ENCODE assay signal across 31 cellular contexts in the genomic region with DNA sequence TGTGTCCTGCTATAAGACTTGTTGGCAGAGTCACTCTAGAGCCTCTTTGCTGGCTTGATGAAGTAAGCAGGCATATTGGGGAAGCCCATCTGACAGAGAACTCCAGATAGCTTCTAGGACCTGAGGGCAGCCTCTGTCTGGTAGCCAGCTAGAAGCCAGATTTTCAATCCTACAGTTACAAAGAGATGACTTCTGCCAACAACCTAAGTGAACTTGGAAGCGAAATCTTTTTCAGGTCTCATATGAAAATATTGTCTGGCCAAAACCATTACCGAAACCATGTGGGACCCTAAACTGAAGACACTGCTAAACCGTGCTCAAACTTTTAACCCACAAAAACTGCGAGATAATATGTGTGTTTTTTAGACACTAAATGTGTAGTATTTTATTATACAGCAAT.
"Had no signal": no experiment of that assay in that cellular context is flagged by ENCODE, and none has a peak within 500 bp of the region (broad histone marks: within the 10 kb centered on the region; RNA-seq: fewer than 3 reads in every experiment).

No MANE protein-coding gene starts in this region.

- FAIRE-seq: colon, endometrium, endothelial cell of umbilical vein had no signal

- H3K4me2 ChIP-seq: hepatocyte had no signal

- DNase-seq: activated B cell treated with CpG ODN at 0.5 μM for 24 hours; activated CD4-positive, alpha-beta T cell treated with anti-CD3 and anti-CD28 coated beads for 48 hours; activated CD4-positive, alpha-beta T cell treated with anti-CD3 and anti-CD28 coated beads, Interleukin-2, amount 50 U/mL, for 1 hour; activated CD4-positive, alpha-beta T cell treated with anti-CD3 and anti-CD28 coated beads, Interleukin-2, amount 50 U/mL, for 48 hours; activated CD8-positive, alpha-beta memory T cell treated with anti-CD3 and anti-CD28 coated beads, Interleukin-2, amount 10 ng/mL, durations not matched to agents 7 days and 5 days; activated CD8-positive, alpha-beta memory T cell treated with anti-CD3 and anti-CD28 coated beads, Interleukin-2, amount 50 U/mL, for 4 hours; activated CD8-positive, alpha-beta T cell treated with anti-CD3 and anti-CD28 coated beads for 36 hours; activated effector memory CD4-positive, alpha-beta T cell treated with anti-CD3 and anti-CD28 coated beads, Interleukin-2, amount 50 U/mL, for 16 hours; activated naive CD4-positive, alpha-beta T cell treated with anti-CD3 and anti-CD28 coated beads for 36 hours; activated naive CD8-positive, alpha-beta T cell treated with anti-CD3 and anti-CD28 coated beads for 36 hours; activated naive CD8-positive, alpha-beta T cell treated with anti-CD3 and anti-CD28 coated beads, Interleukin-2, amount 50 U/mL, for 24 hours; activated T-cell treated with anti-CD3 and anti-CD28 coated beads, Interleukin-2, amount 50 U/mL, for 1 hour; activated T-cell treated with anti-CD3 and anti-CD28 coated beads, Interleukin-2, amount 50 U/mL, for 48 hours; adrenal gland; amygdala; aorta; body of pancreas; caudate nucleus; effector CD8-positive, alpha-beta T cell; esophagus squamous epithelium; foreskin melanocyte; heart right ventricle; T1000; WERI-Rb-1 had no signal

- ATAC-seq: activated CD4-positive, CD25-positive, alpha-beta regulatory T cell treated with anti-CD3 and anti-CD28 coated beads, Interleukin-2, amount 50 U/mL, for 24 hours; activated CD8-positive, alpha-beta memory T cell treated with anti-CD3 and anti-CD28 coated beads, Interleukin-2, amount 10 ng/mL, durations not matched to agents 7 days and 5 days; activated CD8-positive, alpha-beta T cell treated with anti-CD3 and anti-CD28 coated beads for 36 hours; activated naive CD8-positive, alpha-beta T cell treated with anti-CD3 and anti-CD28 coated beads, Interleukin-2, amount 50 U/mL, for 24 hours; body of pancreas; gastroesophageal sphincter; heart right ventricle had no signal

- H3K9me3 ChIP-seq: adrenal gland, body of pancreas, esophagus squamous epithelium, gastroesophageal sphincter, heart right ventricle had no signal

- H2AFZ ChIP-seq: hepatocyte had no signal

- H3K36me3 ChIP-seq: adrenal gland, esophagus squamous epithelium, gastroesophageal sphincter, heart right ventricle, WERI-Rb-1 had no signal

- H3K4me1 ChIP-seq: adrenal gland, body of pancreas, esophagus squamous epithelium, gastroesophageal sphincter, heart right ventricle had no signal

- H3K27ac ChIP-seq: adrenal gland, body of pancreas, epithelial cell of prostate, esophagus squamous epithelium, gastroesophageal sphincter, heart right ventricle, hepatocyte, WERI-Rb-1 had no signal

- H3K4me3 ChIP-seq: adrenal gland, body of pancreas, esophagus squamous epithelium, gastroesophageal sphincter, heart right ventricle, hepatocyte had no signal

- H3K27me3 ChIP-seq: adrenal gland, body of pancreas, esophagus squamous epithelium, gastroesophageal sphincter, heart right ventricle, hepatocyte had no signal

- H3K79me2 ChIP-seq: hepatocyte had no signal
